ENCODE assay signal across 9 cellular contexts in genomic region chr14:104970231-104971068, GRCh38. TPM values are rescaled to one million over a fixed set of nuclear protein-coding genes. Genes with fewer than 3 reads are reported as not detected.
A peak's percentile ranks its signal among the peaks of the same experiment; 100 is the strongest.
DNase-seq lines count a peak whose midpoint lies in the region; ATAC-seq lines count a peak whose summit lies in the region.
"Had no signal": no experiment of that assay in that cellular context is flagged by ENCODE, and none has a peak within 500 bp of the region (broad histone marks: within the 10 kb centered on the region; RNA-seq: fewer than 3 reads in every experiment).

No MANE protein-coding gene starts in this region.

- peak overlapping the region; percentile 51 for H3K27ac ChIP-seq in muscle layer of duodenum (ENCODE audit: low read length)

- CTCF ChIA-PET in T-cell (lab: Charles Lee): no interaction called here

- H3K9me3 Mint-ChIP-seq in T-cell: no peaks in the 10 kb centered on the region
- H3K9me3 Mint-ChIP-seq in activated T-helper 17 cell treated with anti-CD3 and anti-CD28 coated beads, Interleukin-2, amount 50 U/mL, for 72 hours: no peaks in the 10 kb centered on the region

- H3K9me3 ChIP-seq in muscle layer of duodenum (ENCODE audit: control insufficient read depth in 1 of 2, low read length in 2 of 2): no peaks in the 10 kb centered on the region

- no peaks in the 10 kb centered on the region for H3K36me3 Mint-ChIP-seq in T-cell
- H3K36me3 Mint-ChIP-seq in activated T-helper 17 cell treated with anti-CD3 and anti-CD28 coated beads, Interleukin-2, amount 50 U/mL, for 72 hours (ENCODE audit: low read depth): no peaks in the 10 kb centered on the region

- no peaks in the 10 kb centered on the region for H3K36me3 ChIP-seq in muscle layer of duodenum (ENCODE audit: control insufficient read depth in 1 of 2, insufficient read depth in 2 of 2, low read length in 2 of 2)

- H3K4me3 ChIP-seq in muscle layer of duodenum (ENCODE audit: low read depth in 1 of 2, low read length in 2 of 2): peak overlapping the region in 1 of 2 donors; percentile 73

- no peak overlapping the region for H3K4me3 Mint-ChIP-seq in T-cell
- no peak overlapping the region for H3K4me3 Mint-ChIP-seq in activated T-helper 17 cell treated with anti-CD3 and anti-CD28 coated beads, Interleukin-2, amount 50 U/mL, for 72 hours

- DNase-seq in AG08395 (ENCODE audit: low spot score) (peak; percentile 88), NCI-H446 treated with DMSO at 0.1 percent for 48 hours (lab: John Stamatoyannopoulos, UW) (peak; percentile 45), epidermal melanocyte (ENCODE audit: insufficient read length, low spot score) (peak; percentile 61), T-cell (no peak), NCI-H1417 treated with DMSO at 0.1 percent for 48 hours (lab: John Stamatoyannopoulos, UW) (no peak)
- no peak for DNase-seq in stimulated activated CD4-positive, alpha-beta T cell treated with anti-CD3 and anti-CD28 coated beads, Interleukin-4, amount 100 ng/mL, for 24 hours
- DNase-seq: occipital lobe had no signal

- POLR2A ChIA-PET in T-cell (lab: Charles Lee): interaction anchor here in 1 of 2 donors (0.6 kb wide), 1 partner anchor 219 kb away, joined by 3 read pairs; no protein-coding TSS in a partner anchor

- peaks cover 0 to 3% (median 0%) of the 10 kb centered on the region in 3 donors for H3K4me1 Mint-ChIP-seq in T-cell
- no peaks in the 10 kb centered on the region for H3K4me1 Mint-ChIP-seq in activated T-helper 17 cell treated with anti-CD3 and anti-CD28 coated beads, Interleukin-2, amount 50 U/mL, for 72 hours

- peaks cover 27 to 85% of the 10 kb centered on the region in 2 donors for H3K4me1 ChIP-seq in muscle layer of duodenum (ENCODE audit: control insufficient read depth in 1 of 2, insufficient read depth in 2 of 2, low read length in 2 of 2)

- no peaks in the 10 kb centered on the region for H3K27me3 ChIP-seq in muscle layer of duodenum (ENCODE audit: low read depth, low read length)

- ATAC-seq in T-cell (replicated peaks in 1 of 4): no peak
- ATAC-seq in activated T-helper 17 cell treated with anti-CD3 and anti-CD28 coated beads, Interleukin-2, amount 50 U/mL, for 72 hours (replicated peaks): no peak

- peaks cover 6 to 27% of the 10 kb centered on the region in 2 donors for H3K27me3 Mint-ChIP-seq in T-cell
- H3K27me3 Mint-ChIP-seq in activated T-helper 17 cell treated with anti-CD3 and anti-CD28 coated beads, Interleukin-2, amount 50 U/mL, for 72 hours: peaks cover 5% of the 10 kb centered on the region

- no peak overlapping the region for H3K27ac Mint-ChIP-seq in T-cell
- no peak overlapping the region for H3K27ac Mint-ChIP-seq in activated T-helper 17 cell treated with anti-CD3 and anti-CD28 coated beads, Interleukin-2, amount 50 U/mL, for 72 hours

RNA-seq across cellular contexts. Expression of gene AHNAK2, which starts 7.7 kb away (rescaled TPM):
- under 1 TPM in 3 of 5 donors, not detected in 2; 0.20 to 0.38 (median 0.22) TPM for total RNA-seq in T-cell
- total RNA-seq in activated T-helper 17 cell treated with anti-CD3 and anti-CD28 coated beads, Interleukin-2, amount 50 U/mL, for 72 hours: under 1 TPM; 0.05 to 0.06 TPM

RNA-seq across cellular contexts. Expression of gene CLBA1, which starts 15.1 kb away (rescaled TPM):
- total RNA-seq in T-cell: 1 to 10 TPM; 1.2 to 3.4 (median 2.7) TPM
- total RNA-seq in activated T-helper 17 cell treated with anti-CD3 and anti-CD28 coated beads, Interleukin-2, amount 50 U/mL, for 72 hours: under 1 TPM; 0.54 to 0.85 TPM

RNA-seq across cellular contexts. Expression of gene PLD4, which starts 45.8 kb away (rescaled TPM):
- 1 to 10 TPM in 4 of 5 donors, under 1 TPM in 1; 0.65 to 4.9 (median 3.9) TPM for total RNA-seq in T-cell
- not detected for total RNA-seq in activated T-helper 17 cell treated with anti-CD3 and anti-CD28 coated beads, Interleukin-2, amount 50 U/mL, for 72 hours

RNA-seq across cellular contexts. Expression of gene CDCA4, which starts 50.4 kb away (rescaled TPM):
- total RNA-seq in T-cell: 10 to 100 TPM; 13.0 to 20.1 (median 15.8) TPM
- total RNA-seq in activated T-helper 17 cell treated with anti-CD3 and anti-CD28 coated beads, Interleukin-2, amount 50 U/mL, for 72 hours: 10 to 100 TPM; 49.2 to 58.6 TPM

Comparison
In these comparisons a context has a peak if more than half of its experiments do, and no peak if none do; other contexts are left out.
1. DNase-seq: peak in AG08395 (single experiment), NCI-H446 treated with DMSO at 0.1 percent for 48 hours (single experiment) and epidermal melanocyte (single experiment); none in stimulated activated CD4-positive, alpha-beta T cell treated with anti-CD3 and anti-CD28 coated beads, Interleukin-4, amount 100 ng/mL, for 24 hours (single experiment), T-cell (0 of 34) and NCI-H1417 treated with DMSO at 0.1 percent for 48 hours (single experiment).